ENCODE assay signal across 14 cellular contexts in genomic region chr11:33157103-33158027, GRCh38. TPM values are rescaled to one million over a fixed set of nuclear protein-coding genes. Genes with fewer than 3 reads are reported as not detected.
DNase-seq lines count a peak whose midpoint lies in the region; ATAC-seq and TF ChIP-seq lines count a peak whose summit lies in the region.
"Had no signal": no experiment of that assay in that cellular context is flagged by ENCODE, and none has a peak within 500 bp of the region (broad histone marks: within the 10 kb centered on the region; RNA-seq: fewer than 3 reads in every experiment).

No MANE protein-coding gene starts in this region.

- TF ChIP-seq CTCF in mammary epithelial cell (conservative IDR thresholded peaks at IDR 0.05 in 1 of 2, IDR thresholded peaks at IDR 0.05 in 1 of 2; ENCODE audit: extremely low read depth in 1 of 2, insufficient read depth in 1 of 2, low read depth in 1 of 2, low read length in 2 of 2) (no peak), neural crest cell (conservative IDR thresholded peaks at IDR 0.05) (no peak), adrenal gland (IDR thresholded peaks at IDR 0.05) (no peak)

- no TSS peak for BruUV-seq in mammary epithelial cell (replicated peaks; lab: Mats Ljungman, UMichigan)

- dilution Hi-C loops in mammary epithelial cell (cut with HindIII; ENCODE audit: low sequenced_read_pairs), result no loop called here

- H3K4me2 ChIP-seq in Karpas-422 (ENCODE audit: low read depth, low read length, poor library complexity, severe bottlenecking), result peak overlapping the region; percentile 84
- H3K4me2 ChIP-seq in mammary epithelial cell (ENCODE audit: insufficient read depth, low read depth, low read length), result peak overlapping the region; percentile 73

- H3K4me3 Mint-ChIP-seq in T-helper 1 cell treated with Interleukin-12 subunit alpha and Interleukin-12 subunit beta and Interleukin-4 antibody, amounts not matched to agents 30 μg/mL and 1 μg/mL, for 36 hours, result no peak overlapping the region
- peak overlapping the region; percentile 100 for H3K4me3 Mint-ChIP-seq in neural crest cell
- H3K4me3 Mint-ChIP-seq: activated T-helper 1 cell treated with anti-CD3 and anti-CD28 coated beads, Interleukin-12 subunit alpha, Interleukin-12 subunit beta, Interleukin-2, Interleukin-4 antibody, amounts not matched to agents 30 ng/mL and 10 ng/mL and 1 ng/mL, durations not matched to agents 14 hours and 24 hours and 36 hours had no signal

- no peak overlapping the region for H3K27ac ChIP-seq in Karpas-422 (ENCODE audit: low read length)
- no peak overlapping the region for H3K27ac ChIP-seq in mammary epithelial cell (ENCODE audit: insufficient read depth, low read depth, low read length)
- H3K27ac ChIP-seq in adrenal gland, result no peak overlapping the region
- H3K27ac ChIP-seq: cardiac muscle cell, uterus, WERI-Rb-1 had no signal

- no peak for ATAC-seq in GM19467 (IDR thresholded peaks at IDR 0.05; ENCODE audit: unreplicated experiment)

- no peaks in the 10 kb centered on the region for H3K9me3 Mint-ChIP-seq in T-helper 1 cell treated with Interleukin-12 subunit alpha and Interleukin-12 subunit beta and Interleukin-4 antibody, amounts not matched to agents 30 μg/mL and 1 μg/mL, for 36 hours
- H3K9me3 Mint-ChIP-seq in neural crest cell, result no peaks in the 10 kb centered on the region
- H3K9me3 Mint-ChIP-seq: activated T-helper 1 cell treated with anti-CD3 and anti-CD28 coated beads, Interleukin-12 subunit alpha, Interleukin-12 subunit beta, Interleukin-2, Interleukin-4 antibody, amounts not matched to agents 30 ng/mL and 10 ng/mL and 1 ng/mL, durations not matched to agents 14 hours and 24 hours and 36 hours had no signal

- no peaks in the 10 kb centered on the region for H3K9me3 ChIP-seq in Karpas-422 (ENCODE audit: low read length)
- H3K9me3 ChIP-seq in mammary epithelial cell (replicated peaks; ENCODE audit: insufficient read depth, low read length), result no peaks in the 10 kb centered on the region
- H3K9me3 ChIP-seq in adrenal gland (replicated peaks in 1 of 3), result no peaks in the 10 kb centered on the region
- H3K9me3 ChIP-seq: uterus had no signal

- H3K4me1 ChIP-seq in Karpas-422 (ENCODE audit: low read length) (peaks cover 28% of the 10 kb centered on the region), mammary epithelial cell (ENCODE audit: insufficient read depth, low read length) (peaks cover 24% of the 10 kb centered on the region), adrenal gland (replicated peaks in 1 of 2) (peaks cover 5 to 38% of the 10 kb centered on the region in 2 donors)
- H3K4me1 ChIP-seq: uterus had no signal

- H3K79me2 ChIP-seq in Karpas-422 (ENCODE audit: low read length) (peaks cover 99% of the 10 kb centered on the region), mammary epithelial cell (ENCODE audit: insufficient read depth, low read length) (peaks cover 89% of the 10 kb centered on the region)

- H3K4me3 ChIP-seq in Karpas-422 (ENCODE audit: low read length) (no peak overlapping the region), mammary epithelial cell (replicated peaks in 1 of 3; ENCODE audit: insufficient read depth in 1 of 3, low read depth in 2 of 3, low read length in 3 of 3) (no peak overlapping the region), adrenal gland (no peak overlapping the region)
- H3K4me3 ChIP-seq: uterus had no signal

- in situ Hi-C loops in mammary epithelial cell (cut with MboI; ENCODE audit: low sequenced_read_pairs in 2 of 2), result loop anchor here (25.0 kb wide), 1 partner anchor 530 kb away; no protein-coding TSS in a partner anchor

- H3K36me3 ChIP-seq in Karpas-422 (ENCODE audit: insufficient read depth, low read length) (peaks cover 37% of the 10 kb centered on the region), mammary epithelial cell (ENCODE audit: insufficient read depth, low read length) (peaks cover 8% of the 10 kb centered on the region), adrenal gland (replicated peaks in 1 of 2) (no peaks in the 10 kb centered on the region)
- H3K36me3 ChIP-seq: cardiac muscle cell, uterus had no signal

- intact Hi-C loops in mammary epithelial cell (cut with micrococcal nuclease), result no loop called here
- intact Hi-C loops in adrenal gland (cut with DNase I), result no loop called here

- H3K9ac ChIP-seq in Karpas-422 (ENCODE audit: low read length) (no peak overlapping the region), mammary epithelial cell (ENCODE audit: insufficient read depth, low read length) (no peak overlapping the region)

- peaks cover 27% of the 10 kb centered on the region for H3K36me3 Mint-ChIP-seq in T-helper 1 cell treated with Interleukin-12 subunit alpha and Interleukin-12 subunit beta and Interleukin-4 antibody, amounts not matched to agents 30 μg/mL and 1 μg/mL, for 36 hours (ENCODE audit: low read depth)
- H3K36me3 Mint-ChIP-seq in neural crest cell (ENCODE audit: low read depth), result peaks cover 29% of the 10 kb centered on the region

- no peak for TF ChIP-seq POLR2A in adrenal gland (IDR thresholded peaks at IDR 0.05)

- H4K20me1 ChIP-seq in Karpas-422 (ENCODE audit: insufficient read depth, low read depth, low read length) (peaks cover 10% of the 10 kb centered on the region; the same call in 1 of the 2 replicates), mammary epithelial cell (ENCODE audit: insufficient read depth, low read length) (peaks cover 17% of the 10 kb centered on the region)

- H3K27me3 Mint-ChIP-seq in T-helper 1 cell treated with Interleukin-12 subunit alpha and Interleukin-12 subunit beta and Interleukin-4 antibody, amounts not matched to agents 30 μg/mL and 1 μg/mL, for 36 hours (ENCODE audit: low read depth), result no peaks in the 10 kb centered on the region
- no peaks in the 10 kb centered on the region for H3K27me3 Mint-ChIP-seq in neural crest cell (ENCODE audit: low read depth)

- DNase-seq in T-helper 1 cell (no peak), Karpas-422 (no peak), mammary epithelial cell (peak; percentile 33), neural crest cell (ENCODE audit: low read depth, low spot score) (no peak), adrenal gland (no peak), NCI-H2029 treated with DMSO at 0.1 percent for 48 hours (lab: John Stamatoyannopoulos, UW) (no peak)
- DNase-seq: NCI-H510A treated with DMSO at 0.1 percent for 48 hours, SHP77, uterus, WERI-Rb-1 had no signal

- peaks cover 32% of the 10 kb centered on the region for H3K4me1 Mint-ChIP-seq in T-helper 1 cell treated with Interleukin-12 subunit alpha and Interleukin-12 subunit beta and Interleukin-4 antibody, amounts not matched to agents 30 μg/mL and 1 μg/mL, for 36 hours (ENCODE audit: low read depth)
- H3K4me1 Mint-ChIP-seq in neural crest cell, result peaks cover 50% of the 10 kb centered on the region

- no peaks in the 10 kb centered on the region for H3K9me2 ChIP-seq in Karpas-422 (replicated peaks; ENCODE audit: insufficient read depth, low read length)

- CTCF ChIA-PET in mammary epithelial cell (lab: Charles Lee; ENCODE audit: low non-redundant PET), result no interaction called here

- no peaks in the 10 kb centered on the region for H3K27me3 ChIP-seq in Karpas-422 (ENCODE audit: low read length)
- H3K27me3 ChIP-seq in mammary epithelial cell (ENCODE audit: insufficient read depth, low read length), result no peaks in the 10 kb centered on the region
- no peaks in the 10 kb centered on the region for H3K27me3 ChIP-seq in adrenal gland
- H3K27me3 ChIP-seq: cardiac muscle cell, uterus had no signal

- H3K27ac Mint-ChIP-seq in T-helper 1 cell treated with Interleukin-12 subunit alpha and Interleukin-12 subunit beta and Interleukin-4 antibody, amounts not matched to agents 30 μg/mL and 1 μg/mL, for 36 hours, result peak overlapping the region; percentile 49
- no peak overlapping the region for H3K27ac Mint-ChIP-seq in neural crest cell (ENCODE audit: unreplicated experiment)
- H3K27ac Mint-ChIP-seq: activated T-helper 1 cell treated with anti-CD3 and anti-CD28 coated beads, Interleukin-12 subunit alpha, Interleukin-12 subunit beta, Interleukin-2, Interleukin-4 antibody, amounts not matched to agents 30 ng/mL and 10 ng/mL and 1 ng/mL, durations not matched to agents 14 hours and 24 hours and 36 hours had no signal

- WGBS in mammary epithelial cell (ENCODE audit: low coverage, missing lambda C conversion rate), result 100% methylated on average over 2 of the region's 5 CpGs
- 91 to 96% (median 96%) methylated on average over 5 of the region's 5 CpGs for WGBS in adrenal gland, 4 donors

- H2AFZ ChIP-seq in Karpas-422 (ENCODE audit: low read length), result no peak overlapping the region
- no peak overlapping the region for H2AFZ ChIP-seq in mammary epithelial cell (ENCODE audit: low read depth, low read length)

RNA-seq across cellular contexts. Expression of gene CSTF3, which starts 3.9 kb away (rescaled TPM):
- 45.5 and 55.6 TPM in 2 replicates for total RNA-seq in Karpas-422 (2014; rRNA removed; shearing (Covaris generic); ENCODE audit: low replicate concordance)
- total RNA-seq in mammary epithelial cell (10 to 100 TPM; 21.3 to 32.9 TPM), neural crest cell (69.5 and 72.1 TPM in 2 replicates), adrenal gland (10 to 100 TPM in 5 of 8 donors, 1 to 10 TPM in 3; 6.9 to 25.1 (median 16.5) TPM)
- polyA plus RNA-seq in mammary epithelial cell (19.4 TPM), adrenal gland (10 to 100 TPM; 40.6 to 59.7 (median 40.8) TPM)
- polyA minus RNA-seq in mammary epithelial cell, result 28.9 TPM
